ENCODE assay signal across 1 cellular context in the genomic region with DNA sequence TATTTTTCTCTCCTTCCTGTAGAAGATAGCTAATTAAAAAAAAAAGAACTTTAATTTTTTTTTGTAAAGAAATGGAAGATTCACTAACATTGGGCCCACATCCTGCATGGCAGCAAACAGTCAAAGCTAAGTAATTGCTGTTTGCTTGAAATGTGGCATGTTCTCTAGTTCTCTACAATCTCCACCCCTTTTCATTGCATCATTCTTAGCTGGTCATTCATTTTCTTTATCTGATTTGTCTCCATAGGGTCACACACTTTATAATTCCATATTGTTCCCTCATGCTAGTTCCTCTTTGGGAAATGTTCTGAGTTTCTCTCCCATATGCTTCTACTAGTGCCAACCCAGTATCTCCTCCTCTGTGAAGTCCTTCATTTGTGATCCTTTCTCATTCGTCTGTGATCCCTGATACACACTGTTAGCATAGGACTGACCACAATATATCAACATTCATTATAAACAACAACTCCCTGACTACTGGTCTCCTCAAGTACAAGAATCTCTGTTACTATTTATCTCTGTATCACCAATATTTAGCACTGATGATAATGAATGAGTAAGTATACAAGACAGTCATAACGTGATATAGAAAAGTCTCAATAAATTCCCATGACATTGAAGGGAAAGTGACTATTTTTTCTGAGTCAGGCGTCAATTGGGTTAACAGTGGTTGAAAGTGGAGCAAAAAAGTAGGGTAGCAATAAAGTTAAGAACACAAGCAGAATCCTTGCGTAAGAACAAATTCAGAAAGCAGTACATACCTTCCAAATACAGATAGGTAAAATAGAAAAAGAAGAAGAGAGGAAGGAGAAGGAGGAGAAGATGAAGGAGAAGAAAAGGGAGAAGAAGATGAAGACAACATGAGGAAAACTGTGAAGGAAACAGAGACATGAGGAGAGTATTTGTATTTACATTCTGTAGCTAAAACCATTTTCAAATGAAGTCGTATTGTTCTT.
A peak's percentile ranks its signal among the peaks of the same experiment; 100 is the strongest.
TF ChIP-seq lines count a peak whose summit lies in the region.

No MANE protein-coding gene starts in this region.

TF ChIP-seq in K562, 482 proteins besides CTCF, POLR2A, EP300 and RAD21 (continued from another document and continues in another):
- TF ChIP-seq, protein P1, sequence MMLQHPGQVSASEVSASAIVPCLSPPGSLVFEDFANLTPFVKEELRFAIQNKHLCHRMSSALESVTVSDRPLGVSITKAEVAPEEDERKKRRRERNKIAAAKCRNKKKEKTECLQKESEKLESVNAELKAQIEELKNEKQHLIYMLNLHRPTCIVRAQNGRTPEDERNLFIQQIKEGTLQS (IDR thresholded peaks at IDR 0.05) = peak; percentile 98
- TF ChIP-seq, protein P1 (CRISPR knock-in tag; conservative IDR thresholded peaks at IDR 0.05) = no peak; the same call in 1 of the 2 replicates
- no peak for TF ChIP-seq RBM39 (optimal IDR thresholded peaks at IDR 0.05; ENCODE audit: low read depth, low read length)
- TF ChIP-seq RHOXF2B (CRISPR knock-in tag; conservative IDR thresholded peaks at IDR 0.05) = no peak
- peak; percentile 79 for TF ChIP-seq SMAD4 (CRISPR knock-in tag; conservative IDR thresholded peaks at IDR 0.05)
- TF ChIP-seq, protein P2, sequence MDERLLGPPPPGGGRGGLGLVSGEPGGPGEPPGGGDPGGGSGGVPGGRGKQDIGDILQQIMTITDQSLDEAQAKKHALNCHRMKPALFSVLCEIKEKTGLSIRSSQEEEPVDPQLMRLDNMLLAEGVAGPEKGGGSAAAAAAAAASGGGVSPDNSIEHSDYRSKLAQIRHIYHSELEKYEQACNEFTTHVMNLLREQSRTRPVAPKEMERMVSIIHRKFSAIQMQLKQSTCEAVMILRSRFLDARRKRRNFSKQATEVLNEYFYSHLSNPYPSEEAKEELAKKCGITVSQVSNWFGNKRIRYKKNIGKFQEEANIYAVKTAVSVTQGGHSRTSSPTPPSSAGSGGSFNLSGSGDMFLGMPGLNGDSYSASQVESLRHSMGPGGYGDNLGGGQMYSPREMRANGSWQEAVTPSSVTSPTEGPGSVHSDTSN (CRISPR knock-in tag; IDR thresholded peaks at IDR 0.05; ENCODE audit: low read depth) = no peak
- TF ChIP-seq, protein P2 (tag; conservative IDR thresholded peaks at IDR 0.05; ENCODE audit: low read depth) = peak; percentile 81
- no peak for TF ChIP-seq IRF2 (CRISPR knock-in tag; IDR thresholded peaks at IDR 0.05)
- TF ChIP-seq HDAC1 (IDR thresholded peaks at IDR 0.05) = peak in 1 of 2 experiments; percentile 31; a peak in 1 of 4 replicates
- TF ChIP-seq BMI1 (IDR thresholded peaks at IDR 0.05; ENCODE audit: low read length) = no peak
- TF ChIP-seq KLF1 (tag; IDR thresholded peaks at IDR 0.05) = no peak
- 0 out of 2 replicates have a peak, but pooled peaks have one; percentile 15 for TF ChIP-seq MTA2 (IDR thresholded peaks at IDR 0.05; ENCODE audit: low read depth)
- no peak for TF ChIP-seq HNRNPH1 (optimal IDR thresholded peaks at IDR 0.05; ENCODE audit: low read depth, low read length)
- no peak for TF ChIP-seq NFIX (CRISPR knock-in tag; IDR thresholded peaks at IDR 0.05; ENCODE audit: low read depth)
- no peak; the same call in 1 of the 2 replicates for TF ChIP-seq KLF6 (CRISPR knock-in tag; IDR thresholded peaks at IDR 0.05; ENCODE audit: borderline replicate concordance)
- TF ChIP-seq, protein P3, sequence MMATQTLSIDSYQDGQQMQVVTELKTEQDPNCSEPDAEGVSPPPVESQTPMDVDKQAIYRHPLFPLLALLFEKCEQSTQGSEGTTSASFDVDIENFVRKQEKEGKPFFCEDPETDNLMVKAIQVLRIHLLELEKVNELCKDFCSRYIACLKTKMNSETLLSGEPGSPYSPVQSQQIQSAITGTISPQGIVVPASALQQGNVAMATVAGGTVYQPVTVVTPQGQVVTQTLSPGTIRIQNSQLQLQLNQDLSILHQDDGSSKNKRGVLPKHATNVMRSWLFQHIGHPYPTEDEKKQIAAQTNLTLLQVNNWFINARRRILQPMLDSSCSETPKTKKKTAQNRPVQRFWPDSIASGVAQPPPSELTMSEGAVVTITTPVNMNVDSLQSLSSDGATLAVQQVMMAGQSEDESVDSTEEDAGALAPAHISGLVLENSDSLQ (IDR thresholded peaks at IDR 0.05) = peak; percentile 86
- TF ChIP-seq E2F3 (CRISPR knock-in tag; IDR thresholded peaks at IDR 0.05) = no peak
- no peak for TF ChIP-seq SMARCB1 (IDR thresholded peaks at IDR 0.05; ENCODE audit: insufficient read length, low read depth)
- TF ChIP-seq, protein P4, sequence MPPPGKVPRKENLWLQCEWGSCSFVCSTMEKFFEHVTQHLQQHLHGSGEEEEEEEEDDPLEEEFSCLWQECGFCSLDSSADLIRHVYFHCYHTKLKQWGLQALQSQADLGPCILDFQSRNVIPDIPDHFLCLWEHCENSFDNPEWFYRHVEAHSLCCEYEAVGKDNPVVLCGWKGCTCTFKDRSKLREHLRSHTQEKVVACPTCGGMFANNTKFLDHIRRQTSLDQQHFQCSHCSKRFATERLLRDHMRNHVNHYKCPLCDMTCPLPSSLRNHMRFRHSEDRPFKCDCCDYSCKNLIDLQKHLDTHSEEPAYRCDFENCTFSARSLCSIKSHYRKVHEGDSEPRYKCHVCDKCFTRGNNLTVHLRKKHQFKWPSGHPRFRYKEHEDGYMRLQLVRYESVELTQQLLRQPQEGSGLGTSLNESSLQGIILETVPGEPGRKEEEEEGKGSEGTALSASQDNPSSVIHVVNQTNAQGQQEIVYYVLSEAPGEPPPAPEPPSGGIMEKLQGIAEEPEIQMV (tag; conservative IDR thresholded peaks at IDR 0.05; ENCODE audit: low read depth) = 0 out of 2 replicates have a peak, but pooled peaks have one; percentile 6
- TF ChIP-seq, protein P5, sequence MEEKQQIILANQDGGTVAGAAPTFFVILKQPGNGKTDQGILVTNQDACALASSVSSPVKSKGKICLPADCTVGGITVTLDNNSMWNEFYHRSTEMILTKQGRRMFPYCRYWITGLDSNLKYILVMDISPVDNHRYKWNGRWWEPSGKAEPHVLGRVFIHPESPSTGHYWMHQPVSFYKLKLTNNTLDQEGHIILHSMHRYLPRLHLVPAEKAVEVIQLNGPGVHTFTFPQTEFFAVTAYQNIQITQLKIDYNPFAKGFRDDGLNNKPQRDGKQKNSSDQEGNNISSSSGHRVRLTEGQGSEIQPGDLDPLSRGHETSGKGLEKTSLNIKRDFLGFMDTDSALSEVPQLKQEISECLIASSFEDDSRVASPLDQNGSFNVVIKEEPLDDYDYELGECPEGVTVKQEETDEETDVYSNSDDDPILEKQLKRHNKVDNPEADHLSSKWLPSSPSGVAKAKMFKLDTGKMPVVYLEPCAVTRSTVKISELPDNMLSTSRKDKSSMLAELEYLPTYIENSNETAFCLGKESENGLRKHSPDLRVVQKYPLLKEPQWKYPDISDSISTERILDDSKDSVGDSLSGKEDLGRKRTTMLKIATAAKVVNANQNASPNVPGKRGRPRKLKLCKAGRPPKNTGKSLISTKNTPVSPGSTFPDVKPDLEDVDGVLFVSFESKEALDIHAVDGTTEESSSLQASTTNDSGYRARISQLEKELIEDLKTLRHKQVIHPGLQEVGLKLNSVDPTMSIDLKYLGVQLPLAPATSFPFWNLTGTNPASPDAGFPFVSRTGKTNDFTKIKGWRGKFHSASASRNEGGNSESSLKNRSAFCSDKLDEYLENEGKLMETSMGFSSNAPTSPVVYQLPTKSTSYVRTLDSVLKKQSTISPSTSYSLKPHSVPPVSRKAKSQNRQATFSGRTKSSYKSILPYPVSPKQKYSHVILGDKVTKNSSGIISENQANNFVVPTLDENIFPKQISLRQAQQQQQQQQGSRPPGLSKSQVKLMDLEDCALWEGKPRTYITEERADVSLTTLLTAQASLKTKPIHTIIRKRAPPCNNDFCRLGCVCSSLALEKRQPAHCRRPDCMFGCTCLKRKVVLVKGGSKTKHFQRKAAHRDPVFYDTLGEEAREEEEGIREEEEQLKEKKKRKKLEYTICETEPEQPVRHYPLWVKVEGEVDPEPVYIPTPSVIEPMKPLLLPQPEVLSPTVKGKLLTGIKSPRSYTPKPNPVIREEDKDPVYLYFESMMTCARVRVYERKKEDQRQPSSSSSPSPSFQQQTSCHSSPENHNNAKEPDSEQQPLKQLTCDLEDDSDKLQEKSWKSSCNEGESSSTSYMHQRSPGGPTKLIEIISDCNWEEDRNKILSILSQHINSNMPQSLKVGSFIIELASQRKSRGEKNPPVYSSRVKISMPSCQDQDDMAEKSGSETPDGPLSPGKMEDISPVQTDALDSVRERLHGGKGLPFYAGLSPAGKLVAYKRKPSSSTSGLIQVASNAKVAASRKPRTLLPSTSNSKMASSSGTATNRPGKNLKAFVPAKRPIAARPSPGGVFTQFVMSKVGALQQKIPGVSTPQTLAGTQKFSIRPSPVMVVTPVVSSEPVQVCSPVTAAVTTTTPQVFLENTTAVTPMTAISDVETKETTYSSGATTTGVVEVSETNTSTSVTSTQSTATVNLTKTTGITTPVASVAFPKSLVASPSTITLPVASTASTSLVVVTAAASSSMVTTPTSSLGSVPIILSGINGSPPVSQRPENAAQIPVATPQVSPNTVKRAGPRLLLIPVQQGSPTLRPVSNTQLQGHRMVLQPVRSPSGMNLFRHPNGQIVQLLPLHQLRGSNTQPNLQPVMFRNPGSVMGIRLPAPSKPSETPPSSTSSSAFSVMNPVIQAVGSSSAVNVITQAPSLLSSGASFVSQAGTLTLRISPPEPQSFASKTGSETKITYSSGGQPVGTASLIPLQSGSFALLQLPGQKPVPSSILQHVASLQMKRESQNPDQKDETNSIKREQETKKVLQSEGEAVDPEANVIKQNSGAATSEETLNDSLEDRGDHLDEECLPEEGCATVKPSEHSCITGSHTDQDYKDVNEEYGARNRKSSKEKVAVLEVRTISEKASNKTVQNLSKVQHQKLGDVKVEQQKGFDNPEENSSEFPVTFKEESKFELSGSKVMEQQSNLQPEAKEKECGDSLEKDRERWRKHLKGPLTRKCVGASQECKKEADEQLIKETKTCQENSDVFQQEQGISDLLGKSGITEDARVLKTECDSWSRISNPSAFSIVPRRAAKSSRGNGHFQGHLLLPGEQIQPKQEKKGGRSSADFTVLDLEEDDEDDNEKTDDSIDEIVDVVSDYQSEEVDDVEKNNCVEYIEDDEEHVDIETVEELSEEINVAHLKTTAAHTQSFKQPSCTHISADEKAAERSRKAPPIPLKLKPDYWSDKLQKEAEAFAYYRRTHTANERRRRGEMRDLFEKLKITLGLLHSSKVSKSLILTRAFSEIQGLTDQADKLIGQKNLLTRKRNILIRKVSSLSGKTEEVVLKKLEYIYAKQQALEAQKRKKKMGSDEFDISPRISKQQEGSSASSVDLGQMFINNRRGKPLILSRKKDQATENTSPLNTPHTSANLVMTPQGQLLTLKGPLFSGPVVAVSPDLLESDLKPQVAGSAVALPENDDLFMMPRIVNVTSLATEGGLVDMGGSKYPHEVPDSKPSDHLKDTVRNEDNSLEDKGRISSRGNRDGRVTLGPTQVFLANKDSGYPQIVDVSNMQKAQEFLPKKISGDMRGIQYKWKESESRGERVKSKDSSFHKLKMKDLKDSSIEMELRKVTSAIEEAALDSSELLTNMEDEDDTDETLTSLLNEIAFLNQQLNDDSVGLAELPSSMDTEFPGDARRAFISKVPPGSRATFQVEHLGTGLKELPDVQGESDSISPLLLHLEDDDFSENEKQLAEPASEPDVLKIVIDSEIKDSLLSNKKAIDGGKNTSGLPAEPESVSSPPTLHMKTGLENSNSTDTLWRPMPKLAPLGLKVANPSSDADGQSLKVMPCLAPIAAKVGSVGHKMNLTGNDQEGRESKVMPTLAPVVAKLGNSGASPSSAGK (IDR thresholded peaks at IDR 0.05) = peak; percentile 37
- no peak for TF ChIP-seq ZNF143 (CRISPR knock-in tag; IDR thresholded peaks at IDR 0.05)
- TF ChIP-seq ZNF121 (CRISPR knock-in tag; conservative IDR thresholded peaks at IDR 0.05) = no peak
- TF ChIP-seq, protein P6, sequence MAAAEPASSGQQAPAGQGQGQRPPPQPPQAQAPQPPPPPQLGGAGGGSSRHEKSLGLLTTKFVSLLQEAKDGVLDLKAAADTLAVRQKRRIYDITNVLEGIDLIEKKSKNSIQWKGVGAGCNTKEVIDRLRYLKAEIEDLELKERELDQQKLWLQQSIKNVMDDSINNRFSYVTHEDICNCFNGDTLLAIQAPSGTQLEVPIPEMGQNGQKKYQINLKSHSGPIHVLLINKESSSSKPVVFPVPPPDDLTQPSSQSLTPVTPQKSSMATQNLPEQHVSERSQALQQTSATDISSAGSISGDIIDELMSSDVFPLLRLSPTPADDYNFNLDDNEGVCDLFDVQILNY (CRISPR knock-in tag; IDR thresholded peaks at IDR 0.05) = no peak
- TF ChIP-seq CTBP1 (IDR thresholded peaks at IDR 0.05; ENCODE audit: borderline replicate concordance) = peak; percentile 48; the same call in 1 of the 2 replicates
- no peak for TF ChIP-seq NCOA1 (IDR thresholded peaks at IDR 0.05; ENCODE audit: low read depth)
- TF ChIP-seq, protein P7, sequence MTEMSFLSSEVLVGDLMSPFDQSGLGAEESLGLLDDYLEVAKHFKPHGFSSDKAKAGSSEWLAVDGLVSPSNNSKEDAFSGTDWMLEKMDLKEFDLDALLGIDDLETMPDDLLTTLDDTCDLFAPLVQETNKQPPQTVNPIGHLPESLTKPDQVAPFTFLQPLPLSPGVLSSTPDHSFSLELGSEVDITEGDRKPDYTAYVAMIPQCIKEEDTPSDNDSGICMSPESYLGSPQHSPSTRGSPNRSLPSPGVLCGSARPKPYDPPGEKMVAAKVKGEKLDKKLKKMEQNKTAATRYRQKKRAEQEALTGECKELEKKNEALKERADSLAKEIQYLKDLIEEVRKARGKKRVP (CRISPR knock-in tag; IDR thresholded peaks at IDR 0.05) = peak; percentile 90
- no peak for TF ChIP-seq FUS (optimal IDR thresholded peaks at IDR 0.05; ENCODE audit: low read depth, low read length)
- no peak for TF ChIP-seq SPI1 (IDR thresholded peaks at IDR 0.05; ENCODE audit: borderline replicate concordance, low read depth, low read length)
- TF ChIP-seq SOX6 (IDR thresholded peaks at IDR 0.05) = peak; percentile 88
- TF ChIP-seq TAL1 (IDR thresholded peaks at IDR 0.05) = peak; percentile 2; the same call in 1 of the 2 replicates
- peak; percentile 85 for TF ChIP-seq SMARCA4 (IDR thresholded peaks at IDR 0.05)
- peak; percentile 36; the same call in 1 of the 2 replicates for TF ChIP-seq TEAD4 (IDR thresholded peaks at IDR 0.05; ENCODE audit: low read length)
- TF ChIP-seq TEAD4 (CRISPR knock-in tag; IDR thresholded peaks at IDR 0.05; ENCODE audit: borderline replicate concordance) = no peak
- no peak for TF ChIP-seq KDM2B (CRISPR knock-in tag; IDR thresholded peaks at IDR 0.05)
- no peak for TF ChIP-seq ETV5 (CRISPR knock-in tag; IDR thresholded peaks at IDR 0.05; ENCODE audit: low read depth)
- no peak for TF ChIP-seq CCNT2 (IDR thresholded peaks at IDR 0.05; ENCODE audit: borderline replicate concordance, extremely low read depth, insufficient read length, low read depth, low read length)
- TF ChIP-seq RBM22 (IDR thresholded peaks at IDR 0.05; ENCODE audit: low read depth, low read length, poor library complexity, severe bottlenecking) = no peak
- 0 out of 2 replicates have a peak, but pooled peaks have one; percentile 41 for TF ChIP-seq TEAD2 (tag; IDR thresholded peaks at IDR 0.05)
- no peak for TF ChIP-seq ELF1 (tag; IDR thresholded peaks at IDR 0.05)
